18 cellular contexts compared by ENCODE assay signal in the genomic region with DNA sequence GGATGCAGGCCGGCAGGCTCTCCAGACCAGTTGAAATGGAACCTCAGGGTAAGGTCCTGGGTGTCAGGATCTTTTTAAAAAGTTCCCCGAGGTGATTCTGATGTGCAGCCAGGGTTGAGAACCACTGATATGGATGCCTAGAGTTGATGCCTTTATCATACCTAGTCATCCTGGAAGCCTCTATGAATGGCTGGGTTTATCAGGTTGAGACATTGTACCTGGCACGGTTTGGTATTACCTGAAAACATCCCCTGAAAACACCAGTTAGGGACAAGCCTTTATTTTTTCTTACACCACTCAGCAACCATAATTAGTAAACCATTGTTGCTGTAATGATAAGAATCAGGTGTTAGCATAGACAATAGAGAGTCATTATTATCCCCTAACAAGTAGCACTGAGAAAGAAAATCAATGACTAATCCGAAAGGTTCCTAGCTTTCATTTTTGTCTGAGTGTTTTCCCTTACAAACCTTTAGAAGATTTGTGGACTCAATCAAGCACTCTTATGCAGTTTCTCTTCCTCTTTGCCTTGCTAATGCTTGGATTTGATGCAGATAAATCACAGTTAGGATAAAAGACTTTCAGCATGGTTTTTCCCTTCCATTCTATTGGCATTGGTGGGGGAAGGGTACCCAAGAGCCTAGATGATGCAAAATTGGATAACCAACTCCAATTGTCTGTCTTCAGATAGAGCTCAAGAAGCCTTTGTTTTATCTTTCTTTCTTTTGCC.
DNase-seq lines count a peak whose midpoint lies in the region; ATAC-seq, FAIRE-seq and TF ChIP-seq lines count a peak whose summit lies in the region.
"Had no signal": no experiment of that assay in that cellular context is flagged by ENCODE, and none has a peak within 500 bp of the region (broad histone marks: within the 10 kb centered on the region; RNA-seq: fewer than 3 reads in every experiment).

No MANE protein-coding gene starts in this region.

- no peaks in the 10 kb centered on the region for H3K4me1 ChIP-seq in heart right ventricle
- H3K4me1 ChIP-seq: A549 had no signal

- H3K9me3 ChIP-seq in heart right ventricle, result no peaks in the 10 kb centered on the region
- H3K9me3 ChIP-seq: A549; BLaER1 treated with 17β-estradiol and CSF1 and Interleukin-3, amounts not matched to agents 10 nM and 100 nM had no signal

- peak; percentile 57 for ATAC-seq in GM21786 (IDR thresholded peaks at IDR 0.05; ENCODE audit: unreplicated experiment)
- no peak for ATAC-seq in GM19351 (IDR thresholded peaks at IDR 0.05; ENCODE audit: unreplicated experiment)
- no peak for ATAC-seq in heart right ventricle
- ATAC-seq: A549, GM23338, Panc1 had no signal

- no peak overlapping the region for H3K4me3 ChIP-seq in heart right ventricle
- H3K4me3 ChIP-seq: A549; BLaER1 treated with 17β-estradiol and CSF1 and Interleukin-3, amounts not matched to agents 10 nM and 100 nM; GM23338 had no signal

- 79 to 88% methylated on average over 4 of the region's 4 CpGs for WGBS in heart right ventricle, 2 donors

- no peak overlapping the region for H3K27ac ChIP-seq in heart right ventricle
- H3K27ac ChIP-seq: A549; BLaER1 treated with 17β-estradiol and CSF1 and Interleukin-3, amounts not matched to agents 10 nM and 100 nM had no signal

- FAIRE-seq in GM12891 (lab: Jason Lieb, UNC), result no peak
- FAIRE-seq: A549, HTR-8/SVneo had no signal

- DNase-seq in GM12891 (ENCODE audit: insufficient read length, low spot score) (no peak), NOMO-1 treated with dmso at 0.1 percent for 144 hours (lab: John Stamatoyannopoulos, UW; ENCODE audit: unreplicated experiment) (peak; percentile 30), mucosa of gallbladder (ENCODE audit: low spot score) (peak; percentile 69), heart right ventricle (no peak), superior temporal gyrus (ENCODE audit: extremely low spot score) (no peak)
- DNase-seq: DMS 273 treated with DMSO at 0.1 percent for 48 hours, GDM1, NCI-H1436, NCI-H2029, NCI-H748 treated with DMSO at 0.1 percent for 48 hours, SW 1271 had no signal

- intact Hi-C loops in heart right ventricle (cut with DNase I), result no loop called here

- no peaks in the 10 kb centered on the region for H3K36me3 ChIP-seq in heart right ventricle
- H3K36me3 ChIP-seq: BLaER1 treated with 17β-estradiol and CSF1 and Interleukin-3, amounts not matched to agents 10 nM and 100 nM had no signal

- TF ChIP-seq POLR2A in GM12891 (IDR thresholded peaks at IDR 0.05; ENCODE audit: low read depth, low read length), result no peak

- peaks cover 0 to 4% (median 0%) of the 10 kb centered on the region in 7 donors for H3K27me3 ChIP-seq in heart right ventricle
- H3K27me3 ChIP-seq: BLaER1 treated with 17β-estradiol and CSF1 and Interleukin-3, amounts not matched to agents 10 nM and 100 nM had no signal

- TF ChIP-seq CTCF in heart right ventricle (IDR thresholded peaks at IDR 0.05), result no peak

TF ChIP-seq in GM12891, 5 proteins besides CTCF, POLR2A, EP300 and RAD21:
- TF ChIP-seq SPI1 (IDR thresholded peaks at IDR 0.05; ENCODE audit: low read depth, low read length), result peak; percentile 55; the same call in 1 of the 2 replicates
- TF ChIP-seq PAX5 (IDR thresholded peaks at IDR 0.05; ENCODE audit: insufficient read depth, low read length, severe bottlenecking), result no peak

Comparison
In these comparisons a context has a peak if more than half of its experiments do, and no peak if none do; other contexts are left out.
1. DNase-seq: peak in NOMO-1 treated with dmso at 0.1 percent for 144 hours (single experiment) and mucosa of gallbladder (single experiment); none in GM12891 (single experiment), heart right ventricle (0 of 2) and superior temporal gyrus (single experiment).